ENCODE assay signal across 21 cellular contexts in genomic region chr6:1080453-1081328, GRCh38.
"Had no signal": no experiment of that assay in that cellular context is flagged by ENCODE, and none has a peak within 500 bp of the region (broad histone marks: within the 10 kb centered on the region; RNA-seq: fewer than 3 reads in every experiment).

No MANE protein-coding gene starts in this region.

- H3K27ac Mint-ChIP-seq: activated CD4-positive, alpha-beta memory T cell treated with anti-CD3 and anti-CD28 coated beads, Interleukin-2, amount 10 ng/mL, durations not matched to agents 7 days and 5 days; activated CD8-positive, alpha-beta memory T cell treated with anti-CD3 and anti-CD28 coated beads, Interleukin-2, amount 10 ng/mL, durations not matched to agents 7 days and 5 days; activated T-helper 2 cell treated with anti-CD3 and anti-CD28 coated beads, Interferon-gamma antibody, Interleukin-2, Interleukin-4, amounts not matched to agents 10 μg/mL and 5 μg/mL and 100 μg/mL, durations not matched to agents 14 hours and 24 hours and 36 hours; naive B cell; stimulated activated memory B cell treated with anti-CD40 and anti-IgM and Interleukin-4, amounts not matched to agents 10 μg/mL and 1 μg/mL and 100 μg/mL, for 72 hours had no signal

- H3K4me3 Mint-ChIP-seq: activated CD4-positive, alpha-beta memory T cell treated with anti-CD3 and anti-CD28 coated beads, Interleukin-2, amount 10 ng/mL, durations not matched to agents 7 days and 5 days; activated CD8-positive, alpha-beta memory T cell treated with anti-CD3 and anti-CD28 coated beads, Interleukin-2, amount 10 ng/mL, durations not matched to agents 7 days and 5 days; naive B cell; stimulated activated memory B cell treated with anti-CD40 and anti-IgM and Interleukin-4, amounts not matched to agents 10 μg/mL and 1 μg/mL and 100 μg/mL, for 72 hours had no signal

- H3K9ac ChIP-seq: parathyroid adenoma had no signal

- H3K36me3 Mint-ChIP-seq: activated CD8-positive, alpha-beta memory T cell treated with anti-CD3 and anti-CD28 coated beads, Interleukin-2, amount 10 ng/mL, durations not matched to agents 7 days and 5 days; naive B cell; stimulated activated memory B cell treated with anti-CD40 and anti-IgM and Interleukin-4, amounts not matched to agents 10 μg/mL and 1 μg/mL and 100 μg/mL, for 72 hours had no signal

- FAIRE-seq: bronchial epithelial cell had no signal

- H3K9me3 Mint-ChIP-seq: activated CD4-positive, alpha-beta memory T cell treated with anti-CD3 and anti-CD28 coated beads, Interleukin-2, amount 10 ng/mL, durations not matched to agents 7 days and 5 days; activated T-helper 2 cell treated with anti-CD3 and anti-CD28 coated beads, Interferon-gamma antibody, Interleukin-2, Interleukin-4, amounts not matched to agents 10 μg/mL and 5 μg/mL and 100 μg/mL, durations not matched to agents 14 hours and 24 hours and 36 hours; naive B cell; stimulated activated memory B cell treated with anti-CD40 and anti-IgM and Interleukin-4, amounts not matched to agents 10 μg/mL and 1 μg/mL and 100 μg/mL, for 72 hours had no signal

- H3K4me3 ChIP-seq: right lobe of liver, thoracic aorta, upper lobe of left lung had no signal

- H3K36me3 ChIP-seq: right lobe of liver, thoracic aorta, upper lobe of left lung had no signal

- H2AFZ ChIP-seq: parathyroid adenoma had no signal

- ATAC-seq: activated CD8-positive, alpha-beta memory T cell treated with anti-CD3 and anti-CD28 coated beads, Interleukin-2, amount 10 ng/mL, durations not matched to agents 7 days and 5 days; esophagus mucosa; left colon; stimulated activated memory B cell treated with anti-CD40 and anti-IgM and Interleukin-4, amounts not matched to agents 10 μg/mL and 1 μg/mL and 100 μg/mL, for 72 hours had no signal

- H3K27ac ChIP-seq: parathyroid adenoma, right lobe of liver, thoracic aorta, upper lobe of left lung had no signal

- H3K79me2 ChIP-seq: parathyroid adenoma had no signal

- DNase-seq: activated CD4-positive, alpha-beta memory T cell treated with anti-CD3 and anti-CD28 coated beads, Interleukin-2, amount 10 ng/mL, durations not matched to agents 7 days and 5 days; activated CD4-positive, alpha-beta T cell treated with anti-CD3 and anti-CD28 coated beads for 48 hours; activated CD4-positive, CD25-positive, alpha-beta regulatory T cell; activated CD8-positive, alpha-beta memory T cell treated with anti-CD3 and anti-CD28 coated beads, Interleukin-2, amount 10 ng/mL, durations not matched to agents 7 days and 5 days; activated naive CD4-positive, alpha-beta T cell treated with Interleukin-2 at 50 U/mL for 16 hours; activated T-cell treated with anti-CD3 and anti-CD28 coated beads, Interleukin-2, amount 50 U/mL, for 1 hour; anterior cingulate cortex; cerebellar nuclear complex; effector CD8-positive, alpha-beta T cell; left colon; naive B cell; right lobe of liver; stimulated activated CD4-positive, alpha-beta T cell treated with anti-CD3 and anti-CD28 coated beads, Interleukin-4, amount 100 ng/mL, for 4 hours; T1000 had no signal

- H3K4me1 ChIP-seq: parathyroid adenoma, right lobe of liver had no signal

- H3K9me3 ChIP-seq: right lobe of liver, thoracic aorta, upper lobe of left lung had no signal

- H3K4me1 Mint-ChIP-seq: activated CD4-positive, alpha-beta memory T cell treated with anti-CD3 and anti-CD28 coated beads, Interleukin-2, amount 10 ng/mL, durations not matched to agents 7 days and 5 days; activated CD8-positive, alpha-beta memory T cell treated with anti-CD3 and anti-CD28 coated beads, Interleukin-2, amount 10 ng/mL, durations not matched to agents 7 days and 5 days; naive B cell; stimulated activated memory B cell treated with anti-CD40 and anti-IgM and Interleukin-4, amounts not matched to agents 10 μg/mL and 1 μg/mL and 100 μg/mL, for 72 hours had no signal

- H3K27me3 ChIP-seq: right lobe of liver, upper lobe of left lung had no signal
